In genomic region chr3:99875925-99876781, GRCh38 we compare ENCODE assay signal across 8 cellular contexts. TPM values are rescaled to one million over a fixed set of nuclear protein-coding genes. Genes with fewer than 3 reads are reported as not detected.
DNase-seq lines count a peak whose midpoint lies in the region; ATAC-seq and TF ChIP-seq lines count a peak whose summit lies in the region.

No MANE protein-coding gene starts in this region.

- peak; percentile 94 for ATAC-seq in GM21515 (IDR thresholded peaks at IDR 0.05; ENCODE audit: unreplicated experiment)

- H3K27ac ChIP-seq in vagina, result peak overlapping the region; percentile 94

- no peak for TF ChIP-seq CTCF in vagina (IDR thresholded peaks at IDR 0.05)

- H3K27me3 ChIP-seq in vagina, result no peaks in the 10 kb centered on the region

- peak; percentile 57 for DNase-seq in D341Med (ENCODE audit: low spot score)
- peak; percentile 76 for DNase-seq in HuH-7 (ENCODE audit: low spot score)
- peak; percentile 36 to 90 (median 55) for DNase-seq in T-helper 2 cell
- DNase-seq in anterior cingulate cortex (lab: John Stamatoyannopoulos, UW), result peak in 56 of 58 donors; percentile 1 to 76 (median 44)
- DNase-seq in hepatic stellate cell (ENCODE audit: low spot score), result peak; percentile 58
- peak; percentile 56 for DNase-seq in putamen (ENCODE audit: low spot score)
- DNase-seq in vagina (ENCODE audit: extremely low spot score in 2 of 2), result no peak

- no peaks in the 10 kb centered on the region for H3K36me3 ChIP-seq in vagina

- intact Hi-C loops in vagina (cut with DNase I), result loop anchor here (10.0 kb wide), 1 partner anchor 69 kb away; no protein-coding TSS in a partner anchor

- H3K9me3 ChIP-seq in vagina, result no peaks in the 10 kb centered on the region

- peak in 1 of 2 donors; percentile 84 for TF ChIP-seq POLR2A in vagina (IDR thresholded peaks at IDR 0.05)

- peak overlapping the region; percentile 71 to 83 for H3K4me3 ChIP-seq in vagina

- peaks cover 26% of the 10 kb centered on the region for H3K4me1 ChIP-seq in vagina

RNA-seq across cellular contexts. Expression of gene CMSS1, which starts 58.5 kb away (rescaled TPM):
- 21.4 TPM for total RNA-seq in vagina

Comparison
In these comparisons a context has a peak if more than half of its experiments do, and no peak if none do; other contexts are left out.
1. DNase-seq: peak in D341Med (single experiment), HuH-7 (single experiment), T-helper 2 cell (5 of 5), anterior cingulate cortex (56 of 58), hepatic stellate cell (single experiment) and putamen (single experiment); none in vagina (0 of 2).